In the genomic region with DNA sequence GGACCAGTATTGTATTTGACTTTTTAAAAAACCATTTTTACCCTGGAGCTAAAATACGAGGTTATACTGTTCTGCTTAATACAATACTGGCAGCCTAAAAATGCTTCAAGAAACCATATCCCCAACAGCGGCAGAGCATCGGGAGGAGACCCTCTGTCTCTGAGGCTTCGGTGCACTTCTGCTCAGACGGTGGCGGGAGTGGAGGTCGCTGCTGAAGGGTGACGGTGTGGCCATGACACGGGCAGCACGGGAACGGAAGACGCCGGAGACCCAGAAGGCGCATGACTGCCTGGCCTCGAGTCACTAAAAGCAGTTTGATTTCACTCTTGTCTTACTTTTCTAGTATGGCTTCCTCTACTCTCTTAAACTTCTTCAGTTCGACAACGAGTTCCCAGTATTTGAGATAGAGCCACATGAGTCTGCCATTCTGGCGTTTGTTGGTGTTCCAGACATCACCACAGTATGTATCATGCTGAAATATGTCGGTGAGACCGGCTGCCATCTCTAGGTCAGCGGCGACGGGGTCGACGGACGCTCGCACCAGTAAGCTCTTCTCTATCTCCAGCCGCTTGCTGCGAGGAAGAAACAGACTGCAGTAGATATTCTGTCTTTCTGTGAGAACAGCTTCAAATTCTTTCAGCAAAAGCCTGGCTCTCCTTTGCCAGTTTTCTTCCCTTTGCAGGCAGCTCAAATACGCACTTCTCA, we compare ENCODE assay signal across 19 cellular contexts. TPM values are rescaled to one million over a fixed set of nuclear protein-coding genes. Genes with fewer than 3 reads are reported as not detected.
"Had no signal": no experiment of that assay in that cellular context is flagged by ENCODE, and none has a peak within 500 bp of the region (broad histone marks: within the 10 kb centered on the region; RNA-seq: fewer than 3 reads in every experiment).

No MANE protein-coding gene starts in this region.

- H3K27me3 ChIP-seq: brain microvascular endothelial cell, stomach had no signal

- H3K27ac ChIP-seq: brain microvascular endothelial cell, lower lobe of right lung, parathyroid adenoma, stomach, thoracic aorta had no signal

- H3K27ac Mint-ChIP-seq: naive thymus-derived CD4-positive, alpha-beta T cell had no signal

- H3K27me3 Mint-ChIP-seq: activated CD4-positive, alpha-beta T cell treated with anti-CD3 and anti-CD28 coated beads, Interleukin-2, amount 10 ng/mL, durations not matched to agents 7 days and 5 days; naive thymus-derived CD4-positive, alpha-beta T cell had no signal

- H3K4me3 ChIP-seq: lower lobe of right lung, mucosa of descending colon, stomach, thoracic aorta had no signal

- H3K4me3 Mint-ChIP-seq: activated CD4-positive, alpha-beta T cell treated with anti-CD3 and anti-CD28 coated beads, Interleukin-2, amount 10 ng/mL, durations not matched to agents 7 days and 5 days; naive thymus-derived CD4-positive, alpha-beta T cell had no signal

- DNase-seq: activated CD4-positive, alpha-beta T cell treated with anti-CD3 and anti-CD28 coated beads, Interleukin-2, amount 10 ng/mL, durations not matched to agents 7 days and 5 days; activated CD4-positive, CD25-positive, alpha-beta regulatory T cell; activated CD8-positive, alpha-beta memory T cell treated with anti-CD3 and anti-CD28 coated beads, Interleukin-2, amount 50 U/mL, for 48 hours; activated naive CD4-positive, alpha-beta T cell treated with Interleukin-2 at 50 U/mL for 16 hours; anterior cingulate cortex; brain microvascular endothelial cell; lower lobe of right lung; mucosa of descending colon; naive thymus-derived CD4-positive, alpha-beta T cell; stimulated activated CD4-positive, alpha-beta T cell treated with anti-CD3 and anti-CD28 coated beads, Interleukin-12 subunit alpha, Interleukin-12 subunit beta, amount 100 ng/mL, for 4 hours; stimulated activated CD4-positive, alpha-beta T cell treated with anti-CD3 and anti-CD28 coated beads, Interleukin-2, amount 100 ng/mL, for 24 hours; stomach; T-helper 2 cell had no signal

- H3K9me3 Mint-ChIP-seq: activated CD4-positive, alpha-beta T cell treated with anti-CD3 and anti-CD28 coated beads, Interleukin-2, amount 10 ng/mL, durations not matched to agents 7 days and 5 days; naive thymus-derived CD4-positive, alpha-beta T cell had no signal

- H2AFZ ChIP-seq: parathyroid adenoma had no signal

- H3K9me3 ChIP-seq: lower lobe of right lung, mucosa of descending colon, stomach, thoracic aorta had no signal

- H3K4me1 ChIP-seq: lower lobe of right lung, parathyroid adenoma had no signal

- H3K9ac ChIP-seq: parathyroid adenoma had no signal

- ATAC-seq: lower lobe of right lung; mucosa of descending colon; naive thymus-derived CD4-positive, alpha-beta T cell had no signal

RNA-seq across cellular contexts. Expression of a gene that starts 13.8 kb away (rescaled TPM):
- total RNA-seq: chondrocyte; dermis microvascular lymphatic vessel endothelial cell; glomerular endothelial cell; lower lobe of right lung; mucosa of descending colon; naive thymus-derived CD4-positive, alpha-beta T cell; thoracic aorta; ureter had no signal
